Comparison of ENCODE assay signal across 1 cellular context in genomic region chr16:72677662-72678447, GRCh38.
TF ChIP-seq lines count a peak whose summit lies in the region.

No MANE protein-coding gene starts in this region.

TF ChIP-seq in HepG2, 621 proteins besides CTCF, POLR2A, EP300 and RAD21 (continued from another document and continues in another):
- TF ChIP-seq BATF2 (CRISPR knock-in tag; IDR thresholded peaks at IDR 0.05) (no peak), TCF7 (IDR thresholded peaks at IDR 0.05; ENCODE audit: low read depth) (0 out of 2 replicates have a peak, but pooled peaks have one; percentile 6), NR2F6 (IDR thresholded peaks at IDR 0.05) (no peak), NR2F6 (CRISPR knock-in tag; IDR thresholded peaks at IDR 0.05) (0 out of 2 replicates have a peak, but pooled peaks have one; percentile 25), ZBTB21 (CRISPR knock-in tag; IDR thresholded peaks at IDR 0.05) (peak; percentile 70; the same call in 1 of the 2 replicates), SMARCC2 (IDR thresholded peaks at IDR 0.05) (no peak), NFKBIZ (CRISPR knock-in tag; IDR thresholded peaks at IDR 0.05) (no peak), HDAC1 (CRISPR knock-in tag; IDR thresholded peaks at IDR 0.05) (no peak), NCOR1 (IDR thresholded peaks at IDR 0.05; ENCODE audit: borderline replicate concordance, low read length) (peak; percentile 62; the same call in 1 of the 2 replicates), ERF (CRISPR knock-in tag; IDR thresholded peaks at IDR 0.05) (no peak), NCOA2 (CRISPR knock-in tag; IDR thresholded peaks at IDR 0.05) (peak; percentile 79), NONO (IDR thresholded peaks at IDR 0.05) (no peak), NONO (CRISPR knock-in tag; conservative IDR thresholded peaks at IDR 0.05) (peak; percentile 56; the same call in 1 of the 2 replicates), ZNF557 (CRISPR knock-in tag; IDR thresholded peaks at IDR 0.05) (no peak), RBM39 (IDR thresholded peaks at IDR 0.05; ENCODE audit: low read depth, low read length, poor library complexity, severe bottlenecking) (no peak), ZNF891 (CRISPR knock-in tag; IDR thresholded peaks at IDR 0.05) (no peak), THAP8 (CRISPR knock-in tag; IDR thresholded peaks at IDR 0.05; ENCODE audit: borderline replicate concordance) (no peak), MIER2 (CRISPR knock-in tag; IDR thresholded peaks at IDR 0.05) (no peak), HNF4G (IDR thresholded peaks at IDR 0.05; ENCODE audit: borderline replicate concordance, low read depth, low read length) (peak; percentile 57), HNF4G (CRISPR knock-in tag; IDR thresholded peaks at IDR 0.05; ENCODE audit: borderline replicate concordance, low read depth) (no peak), ZNF850 (CRISPR knock-in tag; conservative IDR thresholded peaks at IDR 0.05) (no peak), MED1 (CRISPR knock-in tag; IDR thresholded peaks at IDR 0.05) (no peak), MLX (CRISPR knock-in tag; IDR thresholded peaks at IDR 0.05) (0 out of 2 replicates have a peak, but pooled peaks have one; percentile 38), HHEX (CRISPR knock-in tag; IDR thresholded peaks at IDR 0.05) (0 out of 2 replicates have a peak, but pooled peaks have one; percentile 53), HNRNPUL1 (IDR thresholded peaks at IDR 0.05; ENCODE audit: low read depth, low read length) (no peak), SP140L (CRISPR knock-in tag; IDR thresholded peaks at IDR 0.05; ENCODE audit: borderline replicate concordance) (no peak), KDM5A (IDR thresholded peaks at IDR 0.05; ENCODE audit: borderline replicate concordance, low read length) (no peak), SOX6 (IDR thresholded peaks at IDR 0.05) (no peak), SOX6 (CRISPR knock-in tag; IDR thresholded peaks at IDR 0.05) (peak; percentile 96), ZNF331 (CRISPR knock-in tag; IDR thresholded peaks at IDR 0.05) (0 out of 2 replicates have a peak, but pooled peaks have one; percentile 15), FOXO1 (CRISPR knock-in tag; IDR thresholded peaks at IDR 0.05) (peak; percentile 34; the same call in 1 of the 2 replicates), KDM2A (CRISPR knock-in tag; IDR thresholded peaks at IDR 0.05; ENCODE audit: borderline replicate concordance, low read depth) (no peak), ZNF350 (CRISPR knock-in tag; IDR thresholded peaks at IDR 0.05; ENCODE audit: borderline replicate concordance, low read depth) (no peak), ZNF225 (CRISPR knock-in tag; IDR thresholded peaks at IDR 0.05) (no peak), ARID5B (CRISPR knock-in tag; IDR thresholded peaks at IDR 0.05) (peak; percentile 94), KDM6A (CRISPR knock-in tag; IDR thresholded peaks at IDR 0.05; ENCODE audit: low read depth) (peak; percentile 49; the same call in 1 of the 2 replicates), TFE3 (CRISPR knock-in tag; IDR thresholded peaks at IDR 0.05) (peak; percentile 94), RFX5 (IDR thresholded peaks at IDR 0.05; ENCODE audit: low read depth, low read length) (no peak; the same call in 1 of the 2 replicates), HNF4A (CRISPR knock-in tag; IDR thresholded peaks at IDR 0.05) (peak; percentile 74), ZNF556 (CRISPR knock-in tag; IDR thresholded peaks at IDR 0.05; ENCODE audit: borderline replicate concordance) (0 out of 2 replicates have a peak, but pooled peaks have one; percentile 32), ZNF317 (CRISPR knock-in tag; IDR thresholded peaks at IDR 0.05) (0 out of 2 replicates have a peak, but pooled peaks have one; percentile 32), SAP130 (CRISPR knock-in tag; IDR thresholded peaks at IDR 0.05; ENCODE audit: low read depth) (peak; percentile 49), SP1 (IDR thresholded peaks at IDR 0.05) (no peak), SP1 (CRISPR knock-in tag; IDR thresholded peaks at IDR 0.05) (no peak), GMEB1 (CRISPR knock-in tag; IDR thresholded peaks at IDR 0.05; ENCODE audit: borderline replicate concordance) (no peak), RCOR2 (CRISPR knock-in tag; IDR thresholded peaks at IDR 0.05) (0 out of 2 replicates have a peak, but pooled peaks have one; percentile 31), PBX2 (CRISPR knock-in tag; IDR thresholded peaks at IDR 0.05) (no peak), CERS6 (CRISPR knock-in tag; IDR thresholded peaks at IDR 0.05) (no peak), SMC3 (IDR thresholded peaks at IDR 0.05; ENCODE audit: low read length) (peak; percentile 31), FOXM1 (CRISPR knock-in tag; IDR thresholded peaks at IDR 0.05) (no peak), ZNF609 (CRISPR knock-in tag; IDR thresholded peaks at IDR 0.05; ENCODE audit: borderline replicate concordance) (0 out of 2 replicates have a peak, but pooled peaks have one; percentile 40)
